Comparison of ENCODE assay signal across 8 cellular contexts in the genomic region with DNA sequence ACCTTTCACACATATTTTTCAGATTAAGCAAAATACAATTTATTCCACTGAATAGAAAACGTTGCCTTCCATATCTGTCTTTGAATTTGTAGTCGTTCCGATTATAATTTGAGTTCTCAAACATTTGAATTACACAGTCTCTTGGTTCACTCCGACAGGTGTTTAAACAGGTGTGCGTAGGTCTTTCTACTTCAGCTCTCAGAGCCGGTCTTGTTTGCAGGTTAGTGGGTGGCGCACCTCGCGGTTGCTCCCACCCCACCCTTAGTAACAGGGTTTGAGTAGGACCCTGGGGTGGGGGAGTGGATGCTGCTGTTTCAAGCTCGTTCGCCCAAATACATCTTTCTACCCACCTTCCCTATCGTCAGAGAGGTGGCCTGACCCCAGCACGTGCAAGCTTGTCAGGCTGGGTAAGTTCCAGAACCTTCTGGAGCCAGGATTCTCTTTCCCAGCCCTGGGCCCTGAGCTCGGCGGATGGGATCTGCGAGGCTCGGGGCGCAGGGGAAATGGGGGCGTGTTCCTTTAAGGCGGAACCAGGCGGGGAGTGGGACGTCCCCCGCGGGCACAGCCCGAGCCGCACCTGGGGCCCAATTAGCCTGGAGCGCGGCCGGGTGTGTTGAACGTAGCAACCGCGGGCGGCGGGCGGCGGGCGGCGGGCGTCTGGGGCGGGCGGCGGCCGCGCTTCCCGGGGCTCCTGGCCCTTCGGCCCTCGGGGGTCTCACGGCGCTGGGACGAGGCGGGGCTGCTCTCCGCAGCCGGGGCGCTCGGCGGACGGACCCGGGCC. TPM values are rescaled to one million over a fixed set of nuclear protein-coding genes. Genes with fewer than 3 reads are reported as not detected.
DNase-seq lines count a peak whose midpoint lies in the region; ATAC-seq, FAIRE-seq and TF ChIP-seq lines count a peak whose summit lies in the region.

A gene (plus strand): TSS at position 591 of the 781 bp plus-strand sequence.

- no peaks in the 10 kb centered on the region for H3K36me3 Mint-ChIP-seq in activated CD4-positive, alpha-beta T cell treated with anti-CD3 and anti-CD28 coated beads for 36 hours (ENCODE audit: low read depth)

- peak within 1 kb of the TSS; percentile 59 for H3K4me3 Mint-ChIP-seq in activated CD4-positive, alpha-beta T cell treated with anti-CD3 and anti-CD28 coated beads for 36 hours

- H3K27me3 Mint-ChIP-seq in activated CD4-positive, alpha-beta T cell treated with anti-CD3 and anti-CD28 coated beads for 36 hours: peaks cover 43% of the 10 kb centered on the region

- H3K27ac Mint-ChIP-seq in activated CD4-positive, alpha-beta T cell treated with anti-CD3 and anti-CD28 coated beads for 36 hours: no peak within 1 kb of the TSS

- peaks cover 7% of the 10 kb centered on the region for H3K4me1 Mint-ChIP-seq in activated CD4-positive, alpha-beta T cell treated with anti-CD3 and anti-CD28 coated beads for 36 hours

- ATAC-seq in GM19455 (IDR thresholded peaks at IDR 0.05; ENCODE audit: unreplicated experiment) (peak; percentile 71), HG03565 (IDR thresholded peaks at IDR 0.05; ENCODE audit: unreplicated experiment) (no peak)
- ATAC-seq in activated CD4-positive, alpha-beta T cell treated with anti-CD3 and anti-CD28 coated beads for 36 hours: peak; percentile 90

- no peaks in the 10 kb centered on the region; the same call in 1 of the 2 replicates for H3K4me1 ChIP-seq in BE2C

- H3K9me3 Mint-ChIP-seq in activated CD4-positive, alpha-beta T cell treated with anti-CD3 and anti-CD28 coated beads for 36 hours (ENCODE audit: low read depth): no peaks in the 10 kb centered on the region

- peak within 1 kb of the TSS; percentile 10; the same call in 1 of the 2 replicates for H3K4me3 ChIP-seq in BE2C (ENCODE audit: low read depth, low read length)

- no peak for TF ChIP-seq CTCF in BE2C (IDR thresholded peaks at IDR 0.05; ENCODE audit: low read depth, low read length)

- peaks cover 41% of the 10 kb centered on the region for H3K27me3 ChIP-seq in BE2C

- POLR2A ChIA-PET in activated CD4-positive, alpha-beta T cell treated with anti-CD3 and anti-CD28 coated beads for 36 hours (lab: Charles Lee): no interaction called here

- intact Hi-C loops in activated CD4-positive, alpha-beta T cell treated with anti-CD3 and anti-CD28 coated beads for 36 hours (cut with DNase I, micrococcal nuclease): no loop called here

- no peaks in the 10 kb centered on the region for H3K36me3 ChIP-seq in BE2C

- H3K9me3 ChIP-seq in BE2C: no peaks in the 10 kb centered on the region

- CTCF ChIA-PET in activated CD4-positive, alpha-beta T cell treated with anti-CD3 and anti-CD28 coated beads for 36 hours (lab: Charles Lee): no interaction called here

- peak; percentile 19 for DNase-seq in BE2C
- DNase-seq in HTR-8/SVneo (ENCODE audit: insufficient read length, low spot score): peak; percentile 71
- DNase-seq in activated CD4-positive, alpha-beta T cell treated with anti-CD3 and anti-CD28 coated beads for 36 hours: peak; percentile 70
- DNase-seq in effector CD4-positive, alpha-beta T cell: peak; percentile 9
- DNase-seq in midbrain (lab: John Stamatoyannopoulos, UW): peak; percentile 8
- DNase-seq in stimulated activated CD8-positive, alpha-beta memory T cell treated with anti-CD3 and anti-CD28 coated beads, Interleukin-4, amount 100 ng/mL, for 24 hours (ENCODE audit: low read depth): peak; percentile 21

- FAIRE-seq in HTR-8/SVneo (lab: Jason Lieb, UNC): peak; percentile 16

RNA-seq across cellular contexts. Expression of the gene that starts here (rescaled TPM):
- 0.85 TPM for polyA plus RNA-seq in BE2C (2012; ENCODE audit: insufficient read depth, insufficient read length, low read depth)
- under 1 TPM; 0.44 to 0.59 TPM for total RNA-seq in activated CD4-positive, alpha-beta T cell treated with anti-CD3 and anti-CD28 coated beads for 36 hours

Comparison
In these comparisons a context has a peak if more than half of its experiments do, and no peak if none do; other contexts are left out.
1. Peak in DNase-seq and ATAC-seq in activated CD4-positive, alpha-beta T cell treated with anti-CD3 and anti-CD28 coated beads for 36 hours; RNA of the gene not detected or under 1 TPM.
2. DNase-seq: peak in every context shown above with its lines; median percentile 71 in HTR-8/SVneo; 70 in activated CD4-positive, alpha-beta T cell treated with anti-CD3 and anti-CD28 coated beads for 36 hours; 21 in stimulated activated CD8-positive, alpha-beta memory T cell treated with anti-CD3 and anti-CD28 coated beads, Interleukin-4, amount 100 ng/mL, for 24 hours; 19 in BE2C; 9 in effector CD4-positive, alpha-beta T cell; 8 in midbrain.